Comparison of ENCODE assay signal across 23 cellular contexts in genomic region chr2:220465700-220466099, GRCh38.
"Had no signal": no experiment of that assay in that cellular context is flagged by ENCODE, and none has a peak within 500 bp of the region (broad histone marks: within the 10 kb centered on the region; RNA-seq: fewer than 3 reads in every experiment).

No MANE protein-coding gene starts in this region.

- ATAC-seq: foreskin keratinocyte had no signal

- H3K36me3 Mint-ChIP-seq: activated naive CD8-positive, alpha-beta T cell treated with anti-CD3 and anti-CD28 coated beads for 36 hours had no signal

- H3K27ac ChIP-seq: adrenal gland, esophagus squamous epithelium, foreskin keratinocyte, neutrophil, ovary, spleen, tibial nerve had no signal

- H3K4me1 Mint-ChIP-seq: activated naive CD8-positive, alpha-beta T cell treated with anti-CD3 and anti-CD28 coated beads for 36 hours had no signal

- H3K9me3 Mint-ChIP-seq: activated naive CD8-positive, alpha-beta T cell treated with anti-CD3 and anti-CD28 coated beads for 36 hours; nephron; T-helper 2 cell treated with Interferon-gamma antibody and Interleukin-4, amounts not matched to agents 5 μg/mL and 100 μg/mL, for 36 hours had no signal

- H3K9me3 ChIP-seq: adrenal gland, esophagus squamous epithelium, heart right ventricle, neutrophil, ovary, spleen, tibial nerve had no signal

- H3K27ac Mint-ChIP-seq: activated naive CD4-positive, alpha-beta T cell treated with anti-CD3 and anti-CD28 coated beads for 36 hours; activated naive CD8-positive, alpha-beta T cell treated with anti-CD3 and anti-CD28 coated beads for 36 hours; nephron; progenitor cell of endocrine pancreas; T-helper 2 cell treated with Interferon-gamma antibody and Interleukin-4, amounts not matched to agents 5 μg/mL and 100 μg/mL, for 36 hours had no signal

- H3K4me3 Mint-ChIP-seq: activated naive CD4-positive, alpha-beta T cell treated with anti-CD3 and anti-CD28 coated beads for 36 hours; activated naive CD8-positive, alpha-beta T cell treated with anti-CD3 and anti-CD28 coated beads for 36 hours; nephron; T-helper 2 cell treated with Interferon-gamma antibody and Interleukin-4, amounts not matched to agents 5 μg/mL and 100 μg/mL, for 36 hours had no signal

- H3K27me3 Mint-ChIP-seq: progenitor cell of endocrine pancreas had no signal

- H3K4me1 ChIP-seq: adrenal gland, esophagus squamous epithelium, foreskin keratinocyte, spleen had no signal

- DNase-seq: activated CD4-positive, alpha-beta T cell treated with anti-CD3 and anti-CD28 coated beads for 48 hours; activated CD4-positive, alpha-beta T cell treated with anti-CD3 and anti-CD28 coated beads, Interleukin-2, amount 50 U/mL, for 48 hours; activated CD4-positive, CD25-positive, alpha-beta regulatory T cell; activated CD8-positive, alpha-beta memory T cell treated with anti-CD3 and anti-CD28 coated beads for 24 hours; activated effector memory CD4-positive, alpha-beta T cell treated with anti-CD3 and anti-CD28 coated beads, Interleukin-2, amount 50 U/mL, for 16 hours; activated naive CD4-positive, alpha-beta T cell treated with anti-CD3 and anti-CD28 coated beads for 36 hours; activated naive CD8-positive, alpha-beta T cell treated with anti-CD3 and anti-CD28 coated beads for 36 hours; adrenal gland; central memory CD4-positive, alpha-beta T cell; esophagus squamous epithelium; foreskin keratinocyte; heart right ventricle; ovary; retina; spleen; stimulated activated naive CD4-positive, alpha-beta T cell treated with Interleukin-2 at 50 U/mL for 16 hours; T-helper 1 cell had no signal

- H3K27me3 ChIP-seq: adrenal gland, esophagus squamous epithelium, foreskin keratinocyte, heart right ventricle, neutrophil, ovary, spleen, tibial nerve had no signal

- H3K4me3 ChIP-seq: adrenal gland, esophagus squamous epithelium, heart right ventricle, lung, ovary, spleen, tibial nerve had no signal

- H3K36me3 ChIP-seq: adrenal gland, esophagus squamous epithelium, heart right ventricle, neutrophil, ovary, spleen, tibial nerve had no signal
